In genomic region chr12:26848156-26848825, GRCh38 we compare ENCODE assay signal across 29 cellular contexts. TPM values are rescaled to one million over a fixed set of nuclear protein-coding genes. Genes with fewer than 3 reads are reported as not detected.
DNase-seq lines count a peak whose midpoint lies in the region; ATAC-seq, FAIRE-seq and TF ChIP-seq lines count a peak whose summit lies in the region.
"Had no signal": no experiment of that assay in that cellular context is flagged by ENCODE, and none has a peak within 500 bp of the region (broad histone marks: within the 10 kb centered on the region; RNA-seq: fewer than 3 reads in every experiment).

No MANE protein-coding gene starts in this region.

- H3K36me3 ChIP-seq in mammary epithelial cell (ENCODE audit: insufficient read depth, low read length) (no peaks in the 10 kb centered on the region), hepatocyte (replicated peaks; ENCODE audit: insufficient read depth, low read depth) (no peaks in the 10 kb centered on the region)
- H3K36me3 ChIP-seq: BE2C, neural progenitor cell, Peyer's patch, uterus had no signal

- H3K27ac ChIP-seq in A549 (no peak overlapping the region), mammary epithelial cell (ENCODE audit: insufficient read depth, low read depth, low read length) (no peak overlapping the region), hepatocyte (peak overlapping the region; percentile 13), caudate nucleus (ENCODE audit: low read depth, low read length) (no peak overlapping the region)
- H3K27ac ChIP-seq: epithelial cell of prostate, neural progenitor cell, Peyer's patch, testis, uterus had no signal

- H3K9ac ChIP-seq in mammary epithelial cell (ENCODE audit: insufficient read depth, low read length), result no peak overlapping the region
- H3K9ac ChIP-seq: neural progenitor cell had no signal

- peak overlapping the region; percentile 12; the same call in 1 of the 3 replicates for H3K4me2 ChIP-seq in A549
- no peak overlapping the region for H3K4me2 ChIP-seq in mammary epithelial cell (ENCODE audit: insufficient read depth, low read depth, low read length)
- H3K4me2 ChIP-seq in hepatocyte, result no peak overlapping the region
- H3K4me2 ChIP-seq: neural progenitor cell had no signal

- H3K79me2 ChIP-seq in mammary epithelial cell (ENCODE audit: insufficient read depth, low read length) (no peaks in the 10 kb centered on the region), hepatocyte (no peaks in the 10 kb centered on the region)

- no peak overlapping the region for H3K4me3 ChIP-seq in A549
- no peak overlapping the region for H3K4me3 ChIP-seq in mammary epithelial cell (replicated peaks in 1 of 3; ENCODE audit: insufficient read depth in 1 of 3, low read depth in 2 of 3, low read length in 3 of 3)
- H3K4me3 ChIP-seq in hepatocyte, result no peak overlapping the region
- H3K4me3 ChIP-seq: neural progenitor cell, Peyer's patch, testis, uterus had no signal

- H4K20me1 ChIP-seq in mammary epithelial cell (ENCODE audit: insufficient read depth, low read length), result no peaks in the 10 kb centered on the region
- H4K20me1 ChIP-seq in hepatocyte (ENCODE audit: insufficient read depth, poor library complexity, severe bottlenecking), result no peaks in the 10 kb centered on the region

- no peak for TF ChIP-seq CTCF in A549 (IDR thresholded peaks at IDR 0.05)
- no peak for TF ChIP-seq CTCF in mammary epithelial cell (conservative IDR thresholded peaks at IDR 0.05 in 1 of 2, IDR thresholded peaks at IDR 0.05 in 1 of 2; ENCODE audit: extremely low read depth in 1 of 2, insufficient read depth in 1 of 2, low read depth in 1 of 2, low read length in 2 of 2)
- TF ChIP-seq CTCF in hepatocyte (IDR thresholded peaks at IDR 0.05; ENCODE audit: poor library complexity), result no peak

- TF ChIP-seq POLR2A in A549 (IDR thresholded peaks at IDR 0.05; ENCODE audit: low read length), result no peak

- H3K9me3 ChIP-seq in A549 (no peaks in the 10 kb centered on the region), mammary epithelial cell (replicated peaks; ENCODE audit: insufficient read depth, low read length) (no peaks in the 10 kb centered on the region), hepatocyte (ENCODE audit: low read depth) (no peaks in the 10 kb centered on the region)
- H3K9me3 ChIP-seq: BE2C, Peyer's patch, testis, uterus had no signal

- ATAC-seq in A549, result no peak
- ATAC-seq: activated CD4-positive, alpha-beta T cell treated with anti-CD3 and anti-CD28 coated beads for 36 hours; left colon; stimulated activated naive CD8-positive, alpha-beta T cell treated with anti-CD3 and anti-CD28 coated beads, Interleukin-15, Interleukin-2, amounts not matched to agents 100 U/mL and 50 U/mL, for 24 hours had no signal

- H3K9me2 ChIP-seq in hepatocyte (replicated peaks; ENCODE audit: insufficient read depth), result no peaks in the 10 kb centered on the region

- no peak for DNase-seq in A549 (ENCODE audit: low read depth in 1 of 2, low spot score in 1 of 2)
- DNase-seq in HS-5 (ENCODE audit: low read depth), result peak; percentile 18
- peak; percentile 32 for DNase-seq in mammary epithelial cell
- no peak for DNase-seq in hepatocyte (ENCODE audit: low spot score)
- DNase-seq in NCI-H187 treated with DMSO at 0.1 percent for 48 hours (lab: John Stamatoyannopoulos, UW), result no peak
- DNase-seq in caudate nucleus (lab: John Stamatoyannopoulos, UW), result no peak
- no peak for DNase-seq in AG08396 (ENCODE audit: low spot score)
- no peak for DNase-seq in HK-2 (ENCODE audit: unreplicated experiment)
- DNase-seq: activated CD4-positive, alpha-beta T cell treated with anti-CD3 and anti-CD28 coated beads for 36 hours; activated gamma-delta T cell treated with Interleukin-2 at 50 U/mL for 16 hours; activated T-cell treated with anti-CD3 and anti-CD28 coated beads, Interleukin-2, amount 50 U/mL, for 24 hours; BE2C; GF-D8; Kasumi-1; left colon; mesendoderm; NCI-H1048; NCI-H187; NCI-H526; NK-92 treated with Interleukin-12 subunit alpha and Interleukin-12 subunit beta, amount 100 ng/mL, for 24 hours; Peyer's patch; SHP77 treated with DMSO at 0.1 percent for 48 hours; stimulated activated naive CD8-positive, alpha-beta T cell treated with anti-CD3 and anti-CD28 coated beads, Interleukin-15, Interleukin-2, amounts not matched to agents 100 U/mL and 50 U/mL, for 24 hours; testis; uterus had no signal

- WGBS in A549 (ENCODE audit: missing lambda C conversion rate), result 67% methylated on average over 6 of the region's 6 CpGs
- WGBS in mammary epithelial cell (ENCODE audit: low coverage, missing lambda C conversion rate), result 85% methylated on average over 6 of the region's 6 CpGs
- 96% methylated on average over 6 of the region's 6 CpGs for WGBS in hepatocyte (ENCODE audit: low lambda C conversion rate, missing lambda C conversion rate)

- POLR2A ChIA-PET in A549 (lab: Yijun Ruan, JAX), result interaction anchor here (0.6 kb wide), 1 partner anchor 401 kb away, joined by 3 read pairs; no protein-coding TSS in a partner anchor

- no peak for TF ChIP-seq EP300 in A549 (IDR thresholded peaks at IDR 0.05)

- FAIRE-seq in A549 (lab: Jason Lieb, UNC), result no peak
- FAIRE-seq: A204.1, frontal cortex had no signal

- TF ChIP-seq RAD21 in A549 (conservative IDR thresholded peaks at IDR 0.05 in 1 of 2, IDR thresholded peaks at IDR 0.05 in 1 of 2), result no peak

- intact Hi-C loops in mammary epithelial cell (cut with micrococcal nuclease), result no loop called here

- H3K27me3 ChIP-seq in mammary epithelial cell (ENCODE audit: insufficient read depth, low read length) (no peaks in the 10 kb centered on the region), hepatocyte (no peaks in the 10 kb centered on the region)
- H3K27me3 ChIP-seq: BE2C, neural progenitor cell, Peyer's patch, uterus had no signal

- in situ Hi-C loops in mammary epithelial cell (cut with MboI; ENCODE audit: low sequenced_read_pairs in 2 of 2), result no loop called here

- dilution Hi-C loops in mammary epithelial cell (cut with HindIII; ENCODE audit: low sequenced_read_pairs), result no loop called here

- CTCF ChIA-PET in A549 (lab: Yijun Ruan, JAX) (interaction anchor here (0.6 to 1.9 kb wide), 4 partner anchors 15 to 726 kb away, joined by 3 to 13 read pairs (median 6); partner anchors contain the start of gene ITPR2), mammary epithelial cell (lab: Charles Lee; ENCODE audit: low non-redundant PET) (interaction anchor here (0.6 kb wide), 1 partner anchor 168 kb away, joined by 8 read pairs; no protein-coding TSS in a partner anchor)

- no TSS peak for BruUV-seq in mammary epithelial cell (replicated peaks; lab: Mats Ljungman, UMichigan)

- H3K4me1 ChIP-seq in A549 (no peaks in the 10 kb centered on the region), mammary epithelial cell (ENCODE audit: insufficient read depth, low read length) (no peaks in the 10 kb centered on the region), hepatocyte (ENCODE audit: insufficient read depth) (peaks cover 15% of the 10 kb centered on the region)
- H3K4me1 ChIP-seq: BE2C, neural progenitor cell, Peyer's patch, uterus had no signal

- H2AFZ ChIP-seq in mammary epithelial cell (ENCODE audit: low read depth, low read length) (no peak overlapping the region), hepatocyte (no peak overlapping the region)
- H2AFZ ChIP-seq: neural progenitor cell had no signal

TF ChIP-seq in A549, 52 proteins besides CTCF, POLR2A, EP300 and RAD21:
- TF ChIP-seq PHF8 (IDR thresholded peaks at IDR 0.05; ENCODE audit: borderline replicate concordance, low read depth) (no peak), ELK1 (IDR thresholded peaks at IDR 0.05; ENCODE audit: low read depth, low read length) (no peak), CEBPB (IDR thresholded peaks at IDR 0.05) (peak; percentile 21 to 46; a peak in 1 of 4 replicates), ZC3H11A (IDR thresholded peaks at IDR 0.05) (no peak)

RNA-seq across cellular contexts. Expression of gene ITPR2, which starts 15.3 kb away (rescaled TPM):
- polyA plus RNA-seq in A549 (2011; rRNA removed), result 6.0 and 8.1 TPM in 2 replicates
- 0.75 and 0.93 TPM in 2 replicates for polyA plus RNA-seq in A549 (2012; cell fraction: cytosol; rRNA removed)
- polyA plus RNA-seq in A549 (2012; cell fraction: nucleus; rRNA removed), result 0.72 and 1.0 TPM in 2 replicates
- 3.1 to 4.4 TPM (median 3.9 TPM) in 3 replicates for polyA plus RNA-seq in A549 (2017; fragmentation: RNase III; extraction: RNeasy Plus Mini Kit Qiagen cat#74134 plus additional on column Dnase treatment)
- 11.8 and 13.6 TPM in 2 replicates for polyA minus RNA-seq in A549 (2011; rRNA and poly(A)+ RNA removed)
- total RNA-seq in mammary epithelial cell, result 10 to 100 TPM; 20.5 to 25.6 TPM
- 4.2 TPM for polyA plus RNA-seq in mammary epithelial cell
- polyA minus RNA-seq in mammary epithelial cell, result 98.6 TPM
- total RNA-seq in hepatocyte, result 39.6 and 51.4 TPM in 2 replicates
- 22.0 and 36.7 TPM in 2 replicates for polyA plus RNA-seq in hepatocyte

Comparison
In these comparisons a context has a peak if more than half of its experiments do, and no peak if none do; other contexts are left out.
1. DNase-seq: peak in HS-5 (single experiment) and mammary epithelial cell (single experiment); none in A549 (0 of 2), hepatocyte (single experiment), NCI-H187 treated with DMSO at 0.1 percent for 48 hours (single experiment), caudate nucleus (0 of 61), AG08396 (single experiment) and HK-2 (single experiment).